ENCODE assay signal across 12 cellular contexts in the genomic region with DNA sequence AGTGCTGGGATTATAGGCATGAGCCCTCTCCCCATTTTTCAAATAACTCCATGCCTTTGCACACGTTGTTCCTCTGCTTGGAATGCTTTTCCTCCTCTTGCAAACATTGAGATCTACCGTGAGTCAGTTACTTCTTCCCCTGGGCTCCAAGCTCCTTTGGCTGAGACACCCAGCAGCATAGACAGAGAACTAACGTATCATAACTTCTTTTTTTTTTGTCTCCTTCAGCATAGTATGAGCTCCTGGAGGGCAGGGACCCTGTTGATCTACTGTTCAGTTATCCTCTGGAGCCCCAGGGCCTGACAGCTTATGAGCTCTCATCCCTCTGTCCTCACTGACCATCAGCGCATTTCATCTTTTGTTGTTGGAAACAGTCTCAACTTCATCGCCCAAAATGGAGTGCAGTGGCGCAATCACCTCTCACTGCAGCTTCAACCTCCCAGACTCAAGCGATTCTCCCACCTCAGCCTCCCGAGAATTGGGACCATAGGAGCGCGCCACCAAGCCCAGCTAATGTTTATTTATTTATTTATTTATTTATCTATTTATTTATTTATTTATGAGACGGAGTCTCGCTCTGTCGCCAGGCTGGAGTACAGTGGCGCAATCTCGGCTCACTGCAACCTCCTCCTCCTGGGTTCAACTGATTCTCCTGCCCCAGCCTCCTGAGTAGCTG. TPM values are rescaled to one million over a fixed set of nuclear protein-coding genes. Genes with fewer than 3 reads are reported as not detected.
DNase-seq lines count a peak whose midpoint lies in the region; ATAC-seq, FAIRE-seq and TF ChIP-seq lines count a peak whose summit lies in the region.
"Had no signal": no experiment of that assay in that cellular context is flagged by ENCODE, and none has a peak within 500 bp of the region (broad histone marks: within the 10 kb centered on the region; RNA-seq: fewer than 3 reads in every experiment).

No MANE protein-coding gene starts in this region.

- H3K27me3 Mint-ChIP-seq in natural killer cell (ENCODE audit: low read depth in 2 of 2) = no peaks in the 10 kb centered on the region
- no peaks in the 10 kb centered on the region for H3K27me3 Mint-ChIP-seq in natural killer cell treated with Interleukin-12 subunit alpha and Interleukin-12 subunit beta and Interleukin-15 and Interleukin-18, amount 100 ng/mL, for 72 hours
- H3K27me3 Mint-ChIP-seq in activated T-helper 17 cell treated with anti-CD3 and anti-CD28 coated beads, Interleukin-2, amount 50 U/mL, for 72 hours = no peaks in the 10 kb centered on the region
- H3K27me3 Mint-ChIP-seq in naive B cell = no peaks in the 10 kb centered on the region

- intact Hi-C loops in natural killer cell (cut with micrococcal nuclease) = no loop called here
- intact Hi-C loops in kidney (cut with DNase I) = no loop called here

- H3K4me1 Mint-ChIP-seq in natural killer cell (peaks cover 4 to 13% of the 10 kb centered on the region in 2 donors), naive B cell (peaks cover 14 to 23% (median 22%) of the 10 kb centered on the region in 3 donors)
- H3K4me1 Mint-ChIP-seq in natural killer cell treated with Interleukin-12 subunit alpha and Interleukin-12 subunit beta and Interleukin-15 and Interleukin-18, amount 100 ng/mL, for 72 hours (ENCODE audit: low read depth in 2 of 2) = peaks cover 12 to 13% of the 10 kb centered on the region in 2 donors
- H3K4me1 Mint-ChIP-seq in activated T-helper 17 cell treated with anti-CD3 and anti-CD28 coated beads, Interleukin-2, amount 50 U/mL, for 72 hours = peaks cover 29% of the 10 kb centered on the region

- H3K27ac Mint-ChIP-seq in natural killer cell = no peak overlapping the region
- H3K27ac Mint-ChIP-seq in natural killer cell treated with Interleukin-12 subunit alpha and Interleukin-12 subunit beta and Interleukin-15 and Interleukin-18, amount 100 ng/mL, for 72 hours = no peak overlapping the region
- H3K27ac Mint-ChIP-seq in activated T-helper 17 cell treated with anti-CD3 and anti-CD28 coated beads, Interleukin-2, amount 50 U/mL, for 72 hours = peak overlapping the region; percentile 28
- peak overlapping the region in 2 of 6 donors; percentile 23 to 52 for H3K27ac Mint-ChIP-seq in naive B cell

- no peak overlapping the region for H3K27ac ChIP-seq in kidney (ENCODE audit: low read depth in 2 of 2, low read length in 2 of 2)
- H3K27ac ChIP-seq: KMS-11 had no signal

- no peaks in the 10 kb centered on the region for H3K9me3 ChIP-seq in kidney (ENCODE audit: control insufficient read depth in 1 of 2, low read length in 2 of 2)
- H3K9me3 ChIP-seq: SK-N-SH had no signal

- no peak for FAIRE-seq in kidney (lab: Jason Lieb, UNC)
- FAIRE-seq: small intestine had no signal

- ATAC-seq in natural killer cell (no peak), naive B cell (ENCODE audit: low read depth in 2 of 2) (no peak)
- no peak for ATAC-seq in natural killer cell treated with Interleukin-12 subunit alpha and Interleukin-12 subunit beta and Interleukin-15 and Interleukin-18, amount 100 ng/mL, for 72 hours
- no peak for ATAC-seq in activated T-helper 17 cell treated with anti-CD3 and anti-CD28 coated beads, Interleukin-2, amount 50 U/mL, for 72 hours (replicated peaks)

- H3K4me3 ChIP-seq in kidney (ENCODE audit: low read length in 2 of 2) = no peak overlapping the region

- H3K36me3 Mint-ChIP-seq in natural killer cell (no peaks in the 10 kb centered on the region), naive B cell (peaks cover 5 to 6% of the 10 kb centered on the region in 2 donors)
- no peaks in the 10 kb centered on the region for H3K36me3 Mint-ChIP-seq in natural killer cell treated with Interleukin-12 subunit alpha and Interleukin-12 subunit beta and Interleukin-15 and Interleukin-18, amount 100 ng/mL, for 72 hours
- peaks cover 13% of the 10 kb centered on the region for H3K36me3 Mint-ChIP-seq in activated T-helper 17 cell treated with anti-CD3 and anti-CD28 coated beads, Interleukin-2, amount 50 U/mL, for 72 hours (ENCODE audit: low read depth)

- H3K9ac ChIP-seq in kidney (ENCODE audit: low read length in 2 of 2) = no peak overlapping the region
- H3K9ac ChIP-seq: KMS-11 had no signal

- TF ChIP-seq CTCF in natural killer cell (IDR thresholded peaks at IDR 0.05) (no peak), kidney (IDR thresholded peaks at IDR 0.05; ENCODE audit: borderline replicate concordance, extremely low read depth, insufficient read depth) (no peak)

- peaks cover 3 to 28% of the 10 kb centered on the region in 2 donors for H3K4me1 ChIP-seq in kidney (ENCODE audit: control insufficient read depth in 1 of 2, insufficient read depth in 1 of 2, low read depth in 1 of 2, low read length in 2 of 2)

- H3K4me3 Mint-ChIP-seq in natural killer cell (peak overlapping the region; percentile 17), naive B cell (peak overlapping the region in 5 of 8 donors; percentile 4 to 76 (median 56))
- H3K4me3 Mint-ChIP-seq in natural killer cell treated with Interleukin-12 subunit alpha and Interleukin-12 subunit beta and Interleukin-15 and Interleukin-18, amount 100 ng/mL, for 72 hours = no peak overlapping the region
- peak overlapping the region; percentile 18 for H3K4me3 Mint-ChIP-seq in activated T-helper 17 cell treated with anti-CD3 and anti-CD28 coated beads, Interleukin-2, amount 50 U/mL, for 72 hours

- H3K9me3 Mint-ChIP-seq in natural killer cell = no peaks in the 10 kb centered on the region
- no peaks in the 10 kb centered on the region for H3K9me3 Mint-ChIP-seq in natural killer cell treated with Interleukin-12 subunit alpha and Interleukin-12 subunit beta and Interleukin-15 and Interleukin-18, amount 100 ng/mL, for 72 hours
- H3K9me3 Mint-ChIP-seq in activated T-helper 17 cell treated with anti-CD3 and anti-CD28 coated beads, Interleukin-2, amount 50 U/mL, for 72 hours = peaks cover 4% of the 10 kb centered on the region
- no peaks in the 10 kb centered on the region for H3K9me3 Mint-ChIP-seq in naive B cell

- DNase-seq in natural killer cell = no peak
- no peak for DNase-seq in natural killer cell treated with Interleukin-12 subunit alpha and Interleukin-12 subunit beta and Interleukin-15 and Interleukin-18, amount 100 ng/mL, for 72 hours (ENCODE audit: low spot score)
- no peak for DNase-seq in naive B cell
- DNase-seq in HUDEP-2 (lab: John Stamatoyannopoulos, UW; ENCODE audit: unreplicated experiment in 76 of 76) = no peak
- DNase-seq in midbrain (lab: John Stamatoyannopoulos, UW) = no peak
- no peak for DNase-seq in COR-L47 (lab: John Stamatoyannopoulos, UW)
- DNase-seq in kidney = no peak
- DNase-seq: NCI-H187 treated with DMSO at 0.1 percent for 48 hours had no signal

- peaks cover 3 to 4% of the 10 kb centered on the region in 2 donors for H3K36me3 ChIP-seq in kidney (ENCODE audit: control insufficient read depth in 1 of 2, insufficient read depth in 2 of 2, low read length in 2 of 2)

RNA-seq across cellular contexts. Expression of a gene that starts 2.2 kb away (rescaled TPM):
- total RNA-seq in natural killer cell (10 to 100 TPM; 45.7 to 60.2 (median 59.6) TPM), kidney (73.6 TPM)
- 10 to 100 TPM; 51.4 to 71.9 TPM for total RNA-seq in natural killer cell treated with Interleukin-12 subunit alpha and Interleukin-12 subunit beta and Interleukin-15 and Interleukin-18, amount 100 ng/mL, for 72 hours
- 10 to 100 TPM; 71.6 to 83.4 TPM for total RNA-seq in activated T-helper 17 cell treated with anti-CD3 and anti-CD28 coated beads, Interleukin-2, amount 50 U/mL, for 72 hours
- polyA plus RNA-seq in naive B cell (ENCODE audit: low read depth in 6 of 6) (100 to 1,000 TPM in 3 of 6 donors, 10 to 100 TPM in 3; 92.4 to 171 (median 104) TPM), kidney (ENCODE audit: insufficient read depth, low read depth, low replicate concordance) (157 TPM)

RNA-seq across cellular contexts. Expression of a gene that starts 14.5 kb away (rescaled TPM):
- total RNA-seq in natural killer cell (10 to 100 TPM; 26.1 to 28.4 (median 26.6) TPM), kidney (6.9 TPM)
- total RNA-seq in natural killer cell treated with Interleukin-12 subunit alpha and Interleukin-12 subunit beta and Interleukin-15 and Interleukin-18, amount 100 ng/mL, for 72 hours = 10 to 100 TPM in 1 of 2 donors, 1 to 10 TPM in 1; 8.7 to 26.1 TPM
- 10 to 100 TPM; 27.4 to 30.3 TPM for total RNA-seq in activated T-helper 17 cell treated with anti-CD3 and anti-CD28 coated beads, Interleukin-2, amount 50 U/mL, for 72 hours
- polyA plus RNA-seq in naive B cell (ENCODE audit: low read depth in 6 of 6) (1 to 10 TPM in 4 of 6 donors, under 1 TPM in 1, not detected in 1; 0.79 to 3.2 (median 1.2) TPM), kidney (ENCODE audit: insufficient read depth, low read depth, low replicate concordance) (17.8 TPM)

RNA-seq across cellular contexts. Expression of a gene that starts 17.1 kb away (rescaled TPM):
- total RNA-seq in natural killer cell (1,000 to 10,000 TPM; 1,278 to 1,379 (median 1,308) TPM), kidney (496 TPM)
- 1,000 to 10,000 TPM; 1,741 to 1,743 TPM for total RNA-seq in natural killer cell treated with Interleukin-12 subunit alpha and Interleukin-12 subunit beta and Interleukin-15 and Interleukin-18, amount 100 ng/mL, for 72 hours
- total RNA-seq in activated T-helper 17 cell treated with anti-CD3 and anti-CD28 coated beads, Interleukin-2, amount 50 U/mL, for 72 hours = 1,000 to 10,000 TPM; 1,346 to 1,950 TPM
- polyA plus RNA-seq in naive B cell (ENCODE audit: low read depth in 6 of 6) (1,000 to 10,000 TPM; 1,151 to 1,601 (median 1,370) TPM), kidney (ENCODE audit: insufficient read depth, low read depth, low replicate concordance) (614 TPM)

RNA-seq across cellular contexts. Expression of a gene that starts 22.0 kb away (rescaled TPM):
- 10 to 100 TPM; 56.2 to 69.5 (median 69.4) TPM for total RNA-seq in natural killer cell
- total RNA-seq in natural killer cell treated with Interleukin-12 subunit alpha and Interleukin-12 subunit beta and Interleukin-15 and Interleukin-18, amount 100 ng/mL, for 72 hours = 10 to 100 TPM; 51.0 to 87.9 TPM
- 100 to 1,000 TPM in 1 of 2 donors, 10 to 100 TPM in 1; 66.9 to 103 TPM for total RNA-seq in activated T-helper 17 cell treated with anti-CD3 and anti-CD28 coated beads, Interleukin-2, amount 50 U/mL, for 72 hours
- polyA plus RNA-seq in naive B cell (ENCODE audit: low read depth in 6 of 6) = 10 to 100 TPM in 1 of 6 donors, 1 to 10 TPM in 5; 3.3 to 16.7 (median 5.2) TPM
- 47.1 TPM for total RNA-seq in kidney
- polyA plus RNA-seq in kidney (ENCODE audit: insufficient read depth, low read depth, low replicate concordance) = 40.1 TPM

RNA-seq across cellular contexts. Expression of a gene that starts 25.4 kb away (rescaled TPM):
- total RNA-seq in natural killer cell (100 to 1,000 TPM; 149 to 189 (median 177) TPM), kidney (95.0 TPM)
- 100 to 1,000 TPM; 144 to 150 TPM for total RNA-seq in natural killer cell treated with Interleukin-12 subunit alpha and Interleukin-12 subunit beta and Interleukin-15 and Interleukin-18, amount 100 ng/mL, for 72 hours
- total RNA-seq in activated T-helper 17 cell treated with anti-CD3 and anti-CD28 coated beads, Interleukin-2, amount 50 U/mL, for 72 hours = 100 to 1,000 TPM; 184 to 197 TPM
- polyA plus RNA-seq in naive B cell (ENCODE audit: low read depth in 6 of 6) (10 to 100 TPM; 19.9 to 25.8 (median 22.7) TPM), kidney (ENCODE audit: insufficient read depth, low read depth, low replicate concordance) (188 TPM)
